ENCODE assay signal across 8 cellular contexts in genomic region chr22:38305481-38306448, GRCh38. TPM values are rescaled to one million over a fixed set of nuclear protein-coding genes. Genes with fewer than 3 reads are reported as not detected.
DNase-seq lines count a peak whose midpoint lies in the region; ATAC-seq and TF ChIP-seq lines count a peak whose summit lies in the region.

No MANE protein-coding gene starts in this region.

- H4K20me1 ChIP-seq in H9 (ENCODE audit: control insufficient read depth, insufficient read depth, insufficient read length) = peaks cover 7% of the 10 kb centered on the region

- H4K8ac ChIP-seq in H9 (replicated peaks; ENCODE audit: insufficient read length, low read depth, low read length) = no peak overlapping the region

- peaks cover 38 to 81% (median 79%) of the 10 kb centered on the region in 3 experiments; a peak in 6 of 7 replicates for H3K36me3 Mint-ChIP-seq in H9 (ENCODE audit: insufficient read depth in 1 of 3, low read depth in 3 of 3)

- H3T11ph ChIP-seq in H9 (ENCODE audit: low read length) = no peak overlapping the region

- H4K91ac ChIP-seq in H9 (ENCODE audit: insufficient read length, low read depth, low read length) = no peak overlapping the region

- intact Hi-C loops in left ventricle myocardium inferior (cut with micrococcal nuclease) = no loop called here

- no peaks in the 10 kb centered on the region for H3K27me3 ChIP-seq in H9 (ENCODE audit: insufficient read depth, low read length)
- H3K27me3 ChIP-seq in left ventricle myocardium inferior (ENCODE audit: low read depth) = no peaks in the 10 kb centered on the region
- no peaks in the 10 kb centered on the region for H3K27me3 ChIP-seq in SJCRH30

- H2BK120ac ChIP-seq in H9 (ENCODE audit: low read depth, low read length, poor library complexity, severe bottlenecking) = no peak overlapping the region

- no peaks in the 10 kb centered on the region for H3K23me2 ChIP-seq in H9 (ENCODE audit: insufficient read length, low read depth, low read length, poor library complexity, severe bottlenecking)

- H3K56ac ChIP-seq in H9 (ENCODE audit: insufficient read length, low read depth, low read length) = no peak overlapping the region

- H3K4ac ChIP-seq in H9 (ENCODE audit: low read depth, low read length) = no peak overlapping the region

- H3K4me1 ChIP-seq in H9 (ENCODE audit: insufficient read depth, low read length) = peaks cover 3% of the 10 kb centered on the region; the same call in 1 of the 2 replicates
- H3K4me1 ChIP-seq in left ventricle myocardium inferior = peaks cover 99% of the 10 kb centered on the region
- H3K4me1 ChIP-seq in SJCRH30 = no peaks in the 10 kb centered on the region

- H3K79me1 ChIP-seq in H9 (ENCODE audit: insufficient read depth, low read depth, low read length, poor library complexity, severe bottlenecking) = peaks cover 6% of the 10 kb centered on the region

- H3K9me3 ChIP-seq in H9 (ENCODE audit: control insufficient read depth, low read depth, low read length) (no peaks in the 10 kb centered on the region), left ventricle myocardium inferior (replicated peaks) (no peaks in the 10 kb centered on the region), SJCRH30 (replicated peaks) (no peaks in the 10 kb centered on the region)

- DNase-seq in H9 (peak; percentile 80), NCI-H1105 treated with DMSO at 0.1 percent for 48 hours (lab: John Stamatoyannopoulos, UW) (peak; percentile 61), left ventricle myocardium inferior (no peak), DMS 273 (lab: John Stamatoyannopoulos, UW; ENCODE audit: unreplicated experiment) (no peak), SJCRH30 (no peak)
- DNase-seq in activated naive CD4-positive, alpha-beta T cell treated with anti-CD3 and anti-CD28 coated beads, Interleukin-2, amount 50 U/mL, for 16 hours = peak; percentile 34
- peak; percentile 49 for DNase-seq in stimulated activated CD4-positive, alpha-beta T cell treated with anti-CD3 and anti-CD28 coated beads, Interleukin-15, amount 100 ng/mL, for 24 hours

- H3K36me3 ChIP-seq in left ventricle myocardium inferior (peaks cover 26% of the 10 kb centered on the region), SJCRH30 (peaks cover 36% of the 10 kb centered on the region)

- H3K4me3 ChIP-seq in left ventricle myocardium inferior = peak overlapping the region; percentile 24
- no peak overlapping the region for H3K4me3 ChIP-seq in SJCRH30

- no peak overlapping the region for H3K4me3 Mint-ChIP-seq in H9

- H3K79me2 ChIP-seq in H9 (ENCODE audit: insufficient read depth, low read length) = peaks cover 57% of the 10 kb centered on the region; the same call in 1 of the 2 replicates

- H2BK12ac ChIP-seq in H9 (ENCODE audit: insufficient read length, low read depth, low read length) = no peak overlapping the region

- H2BK5ac ChIP-seq in H9 (ENCODE audit: insufficient read length, low read length) = no peak overlapping the region

- peak; percentile 70 for ATAC-seq in GM18502 (IDR thresholded peaks at IDR 0.05; ENCODE audit: poor library complexity, unreplicated experiment)

- no peak overlapping the region for H3K4me2 ChIP-seq in H9 (ENCODE audit: insufficient read depth, insufficient read length, low read length)

- H3K9ac ChIP-seq in H9 (ENCODE audit: extremely low read depth, insufficient read length, low read length) = no peak overlapping the region

- H3K27ac Mint-ChIP-seq in H9 = peak overlapping the region in 2 of 3 experiments; percentile 11 to 83; a peak in 4 of 7 replicates

- H2AK5ac ChIP-seq in H9 (ENCODE audit: insufficient read length, low read length) = no peak overlapping the region

- no peaks in the 10 kb centered on the region for H3K27me3 Mint-ChIP-seq in H9 (ENCODE audit: low read depth)

- H4K5ac ChIP-seq in H9 (ENCODE audit: insufficient read length, low read depth, low read length) = no peak overlapping the region

- peaks cover 42 to 63% of the 10 kb centered on the region in 2 experiments for H3K4me1 Mint-ChIP-seq in H9

- H3K27ac ChIP-seq in H9 (ENCODE audit: insufficient read length, low read depth, low read length) = no peak overlapping the region
- peak overlapping the region; percentile 98 for H3K27ac ChIP-seq in left ventricle myocardium inferior (replicated peaks)
- H3K27ac ChIP-seq in SJCRH30 = no peak overlapping the region

- H3K18ac ChIP-seq in H9 (ENCODE audit: insufficient read length, low read depth, low read length) = no peak overlapping the region

- no peak overlapping the region for H3K23ac ChIP-seq in H9 (ENCODE audit: insufficient read length, low read depth, low read length)

- TF ChIP-seq CTCF in H9 (conservative IDR thresholded peaks at IDR 0.05) (peak; percentile 60), left ventricle myocardium inferior (IDR thresholded peaks at IDR 0.05; ENCODE audit: borderline replicate concordance) (no peak)

- H3K14ac ChIP-seq in H9 (ENCODE audit: insufficient read depth, low read length) = no peak overlapping the region

- H2BK15ac ChIP-seq in H9 (ENCODE audit: low read depth, low read length) = no peak overlapping the region

- H2BK20ac ChIP-seq in H9 (ENCODE audit: low read depth, low read length, poor library complexity, severe bottlenecking) = no peak overlapping the region

- no CpG with 5 or more reads among the region's 16 CpGs for WGBS in H9 (ENCODE audit: extremely low coverage, insufficient read length, low lambda C conversion rate)

- no peak overlapping the region for H2AFZ ChIP-seq in H9 (ENCODE audit: low read length)

- no peaks in the 10 kb centered on the region; a peak in 1 of 5 replicates for H3K9me3 Mint-ChIP-seq in H9

RNA-seq across cellular contexts. Expression of gene CSNK1E, which starts 11.5 kb away (rescaled TPM):
- total RNA-seq in H9 (2021) (230 and 236 TPM in 2 replicates), left ventricle myocardium inferior (76.1 TPM)
- total RNA-seq in SJCRH30 (2014; rRNA removed; shearing (Covaris generic)) = 142 and 143 TPM in 2 replicates

RNA-seq across cellular contexts. Expression of gene TMEM184B, which starts 33.0 kb away (rescaled TPM):
- 51.7 and 58.5 TPM in 2 replicates for total RNA-seq in H9 (2021)
- 50.6 TPM for total RNA-seq in left ventricle myocardium inferior
- total RNA-seq in SJCRH30 (2014; rRNA removed; shearing (Covaris generic)) = 16.9 and 18.7 TPM in 2 replicates

Comparison
In these comparisons a context has a peak if more than half of its experiments do, and no peak if none do; other contexts are left out.
1. DNase-seq: peak in H9 (single experiment), NCI-H1105 treated with DMSO at 0.1 percent for 48 hours (single experiment), activated naive CD4-positive, alpha-beta T cell treated with anti-CD3 and anti-CD28 coated beads, Interleukin-2, amount 50 U/mL, for 16 hours (single experiment) and stimulated activated CD4-positive, alpha-beta T cell treated with anti-CD3 and anti-CD28 coated beads, Interleukin-15, amount 100 ng/mL, for 24 hours (single experiment); none in left ventricle myocardium inferior (single experiment), DMS 273 (single experiment) and SJCRH30 (0 of 2).